ENCODE assay signal across 26 cellular contexts in the genomic region with DNA sequence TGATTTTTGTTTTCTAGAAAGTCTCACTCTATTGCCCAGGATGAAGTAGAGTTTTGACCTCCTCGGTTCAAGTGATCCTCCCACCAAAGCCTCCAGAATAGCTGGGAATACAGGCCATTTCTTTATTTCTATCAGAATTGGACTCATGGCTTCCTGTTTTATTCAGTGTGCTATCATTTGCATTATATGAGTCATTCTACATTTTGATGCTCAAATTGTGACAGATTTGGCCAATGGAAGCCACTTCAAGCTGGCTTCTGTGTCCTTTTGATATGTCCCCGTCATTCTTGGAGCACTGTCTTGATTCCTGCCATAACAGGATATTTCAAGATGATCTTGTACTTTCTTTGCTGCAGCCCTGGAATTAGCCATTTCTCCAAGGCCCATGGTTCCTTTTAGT.
"Had no signal": no experiment of that assay in that cellular context is flagged by ENCODE, and none has a peak within 500 bp of the region (broad histone marks: within the 10 kb centered on the region; RNA-seq: fewer than 3 reads in every experiment).

No MANE protein-coding gene starts in this region.

- H3K4me1 ChIP-seq: prostate gland, uterus had no signal

- H3K27me3 ChIP-seq: brain microvascular endothelial cell, neutrophil, sigmoid colon, uterus had no signal

- ATAC-seq: stimulated activated memory B cell treated with anti-CD40 and anti-IgM and Interleukin-4, amounts not matched to agents 10 μg/mL and 1 μg/mL and 100 μg/mL, for 72 hours; stimulated activated naive CD8-positive, alpha-beta T cell treated with anti-CD3 and anti-CD28 coated beads, Interleukin-15, amount 100 ng/mL, for 72 hours had no signal

- DNase-seq: activated CD4-positive, alpha-beta memory T cell treated with anti-CD3 and anti-CD28 coated beads for 36 hours; activated CD4-positive, alpha-beta T cell treated with anti-CD3 and anti-CD28 coated beads for 48 hours; activated CD8-positive, alpha-beta memory T cell treated with anti-CD3 and anti-CD28 coated beads, Interleukin-2, amount 50 U/mL, for 4 hours; activated effector memory CD4-positive, alpha-beta T cell treated with anti-CD3 and anti-CD28 coated beads, Interleukin-2, amount 50 U/mL, for 16 hours; activated naive CD4-positive, alpha-beta T cell treated with anti-CD3 and anti-CD28 coated beads, Interleukin-2, amount 10 ng/mL, durations not matched to agents 7 days and 5 days; activated T-cell treated with anti-CD3 and anti-CD28 coated beads, Interleukin-2, amount 50 U/mL, for 1 hour; amniotic stem cell; brain microvascular endothelial cell; caudate nucleus; foreskin fibroblast; head of caudate nucleus; hypothalamus; immature natural killer cell; naive B cell; nephron progenitor cell; retina; sigmoid colon; small intestine; stimulated activated CD4-positive, alpha-beta T cell treated with anti-CD3 and anti-CD28 coated beads, Interleukin-4, amount 100 ng/mL, for 24 hours; stimulated activated naive CD8-positive, alpha-beta T cell treated with anti-CD3 and anti-CD28 coated beads, Interleukin-15, amount 100 ng/mL, for 72 hours; substantia nigra; uterus had no signal

- H3K36me3 ChIP-seq: prostate gland, uterus had no signal

- H3K4me3 ChIP-seq: prostate gland, sigmoid colon, uterus had no signal

- H3K27ac ChIP-seq: brain microvascular endothelial cell, neutrophil, prostate gland, sigmoid colon, uterus had no signal

- FAIRE-seq: astrocyte, small intestine had no signal

- H3K9me3 ChIP-seq: neutrophil, prostate gland, sigmoid colon, uterus had no signal
